Comparison of ENCODE assay signal across 14 cellular contexts in genomic region chr1:43165765-43166164, GRCh38. TPM values are rescaled to one million over a fixed set of nuclear protein-coding genes. Genes with fewer than 3 reads are reported as not detected.
DNase-seq lines count a peak whose midpoint lies in the region; ATAC-seq and TF ChIP-seq lines count a peak whose summit lies in the region.
"Had no signal": no experiment of that assay in that cellular context is flagged by ENCODE, and none has a peak within 500 bp of the region (broad histone marks: within the 10 kb centered on the region; RNA-seq: fewer than 3 reads in every experiment).

No MANE protein-coding gene starts in this region.

- no peak overlapping the region for H3K4me2 ChIP-seq in GM23338

- 0 out of 2 replicates have a peak, but pooled peaks cover 3% of the 10 kb centered on the region for H3K4me1 ChIP-seq in GM23338 (ENCODE audit: insufficient read depth)

- no peaks in the 10 kb centered on the region for H3K27me3 ChIP-seq in GM23338 (ENCODE audit: insufficient read depth)

- no peaks in the 10 kb centered on the region; the same call in 1 of the 2 replicates for H4K20me1 ChIP-seq in GM23338 (replicated peaks; ENCODE audit: insufficient read depth)

- H2AFZ ChIP-seq in GM23338, result no peak overlapping the region

- no peaks in the 10 kb centered on the region for H3K9me3 Mint-ChIP-seq in activated naive CD4-positive, alpha-beta T cell treated with anti-CD3 and anti-CD28 coated beads for 36 hours
- H3K9me3 Mint-ChIP-seq in GM23338 (no peaks in the 10 kb centered on the region; the same call in 2 of the 3 replicates), T-cell (no peaks in the 10 kb centered on the region), type B pancreatic cell (no peaks in the 10 kb centered on the region)
- H3K9me3 Mint-ChIP-seq in stimulated activated naive B cell treated with anti-CD40 and anti-IgM and Interleukin-4, amounts not matched to agents 10 μg/mL and 1 μg/mL and 100 μg/mL, for 72 hours, result no peaks in the 10 kb centered on the region
- H3K9me3 Mint-ChIP-seq: CD4-positive, alpha-beta T cell had no signal

- H3K27ac Mint-ChIP-seq in activated naive CD4-positive, alpha-beta T cell treated with anti-CD3 and anti-CD28 coated beads for 36 hours, result peak overlapping the region; percentile 7
- H3K27ac Mint-ChIP-seq in GM23338, result no peak overlapping the region
- peak overlapping the region; percentile 42 for H3K27ac Mint-ChIP-seq in stimulated activated naive B cell treated with anti-CD40 and anti-IgM and Interleukin-4, amounts not matched to agents 10 μg/mL and 1 μg/mL and 100 μg/mL, for 72 hours
- no peak overlapping the region for H3K27ac Mint-ChIP-seq in T-cell
- H3K27ac Mint-ChIP-seq in type B pancreatic cell, result no peak overlapping the region
- H3K27ac Mint-ChIP-seq: B cell; CD4-positive, alpha-beta T cell; H9 had no signal

- peaks cover 59% of the 10 kb centered on the region for H3K36me3 ChIP-seq in GM23338 (ENCODE audit: insufficient read depth)

- peaks cover 8% of the 10 kb centered on the region; the same call in 1 of the 2 replicates for H3F3A ChIP-seq in GM23338 (replicated peaks; ENCODE audit: low read depth)

- peaks cover 29% of the 10 kb centered on the region for H3K79me2 ChIP-seq in GM23338 (replicated peaks; ENCODE audit: insufficient read depth)

- H3K27ac ChIP-seq in GM23338 (ENCODE audit: low read depth), result peak overlapping the region; percentile 12; the same call in 1 of the 2 replicates

- no peak for DNase-seq in activated naive CD4-positive, alpha-beta T cell treated with anti-CD3 and anti-CD28 coated beads for 36 hours
- no peak for DNase-seq in activated naive CD4-positive, alpha-beta T cell treated with anti-CD3 and anti-CD28 coated beads, Interleukin-2, amount 50 U/mL, for 16 hours
- DNase-seq in GM23338 (ENCODE audit: low spot score) (no peak), NCI-H526 (lab: John Stamatoyannopoulos, UW) (peak; percentile 65 to 77), T-cell (no peak), type B pancreatic cell (ENCODE audit: extremely low spot score, unreplicated experiment) (no peak)
- no peak for DNase-seq in stimulated activated naive B cell treated with anti-CD40 and anti-IgM and Interleukin-4, amounts not matched to agents 10 μg/mL and 1 μg/mL and 100 μg/mL, for 72 hours
- DNase-seq: C1 segment of cervical spinal cord; CD4-positive, alpha-beta T cell; DMS79; GOT3; H9 had no signal

- TF ChIP-seq CTCF in GM23338 (conservative IDR thresholded peaks at IDR 0.05; ENCODE audit: low read depth in 2 of 2) (no peak), type B pancreatic cell (conservative IDR thresholded peaks at IDR 0.05) (no peak)

- ATAC-seq in GM23338, result no peak
- ATAC-seq in stimulated activated naive B cell treated with anti-CD40 and anti-IgM and Interleukin-4, amounts not matched to agents 10 μg/mL and 1 μg/mL and 100 μg/mL, for 72 hours (replicated peaks), result no peak
- ATAC-seq in T-cell (replicated peaks in 1 of 4), result no peak
- ATAC-seq: GM12878 had no signal

- POLR2A ChIA-PET in T-cell (lab: Charles Lee), result no interaction called here

- intact Hi-C loops in activated naive CD4-positive, alpha-beta T cell treated with anti-CD3 and anti-CD28 coated beads for 36 hours (cut with micrococcal nuclease), result no loop called here

- H3K9me2 ChIP-seq in GM23338 (ENCODE audit: insufficient read depth), result no peaks in the 10 kb centered on the region

- H3K4me1 Mint-ChIP-seq in activated naive CD4-positive, alpha-beta T cell treated with anti-CD3 and anti-CD28 coated beads for 36 hours (ENCODE audit: low read depth), result peaks cover 25% of the 10 kb centered on the region
- H3K4me1 Mint-ChIP-seq in GM23338, result peaks cover 3% of the 10 kb centered on the region; the same call in 1 of the 3 replicates
- peaks cover 11 to 26% of the 10 kb centered on the region in 2 donors for H3K4me1 Mint-ChIP-seq in stimulated activated naive B cell treated with anti-CD40 and anti-IgM and Interleukin-4, amounts not matched to agents 10 μg/mL and 1 μg/mL and 100 μg/mL, for 72 hours
- peaks cover 3 to 13% (median 11%) of the 10 kb centered on the region in 3 donors for H3K4me1 Mint-ChIP-seq in T-cell
- peaks cover 2% of the 10 kb centered on the region for H3K4me1 Mint-ChIP-seq in type B pancreatic cell (ENCODE audit: unreplicated experiment)

- H3K4me3 ChIP-seq in GM23338, result no peak overlapping the region
- H3K4me3 ChIP-seq: GM12878 had no signal

- no peak overlapping the region for H3K4me3 Mint-ChIP-seq in activated naive CD4-positive, alpha-beta T cell treated with anti-CD3 and anti-CD28 coated beads for 36 hours
- no peak overlapping the region for H3K4me3 Mint-ChIP-seq in GM23338
- H3K4me3 Mint-ChIP-seq in stimulated activated naive B cell treated with anti-CD40 and anti-IgM and Interleukin-4, amounts not matched to agents 10 μg/mL and 1 μg/mL and 100 μg/mL, for 72 hours, result no peak overlapping the region
- no peak overlapping the region for H3K4me3 Mint-ChIP-seq in T-cell
- no peak overlapping the region for H3K4me3 Mint-ChIP-seq in type B pancreatic cell
- H3K4me3 Mint-ChIP-seq: B cell; CD4-positive, alpha-beta T cell; H9 had no signal

- H3K27me3 Mint-ChIP-seq in activated naive CD4-positive, alpha-beta T cell treated with anti-CD3 and anti-CD28 coated beads for 36 hours (ENCODE audit: low read depth), result no peaks in the 10 kb centered on the region
- H3K27me3 Mint-ChIP-seq in GM23338 (ENCODE audit: insufficient read depth, low read depth, poor library complexity) (peaks cover 3% of the 10 kb centered on the region), T-cell (no peaks in the 10 kb centered on the region), type B pancreatic cell (no peaks in the 10 kb centered on the region)
- no peaks in the 10 kb centered on the region for H3K27me3 Mint-ChIP-seq in stimulated activated naive B cell treated with anti-CD40 and anti-IgM and Interleukin-4, amounts not matched to agents 10 μg/mL and 1 μg/mL and 100 μg/mL, for 72 hours
- H3K27me3 Mint-ChIP-seq: B cell; CD4-positive, alpha-beta T cell had no signal

- CTCF ChIA-PET in activated naive CD4-positive, alpha-beta T cell treated with anti-CD3 and anti-CD28 coated beads for 36 hours (lab: Charles Lee), result interaction anchor here (1.4 kb wide), 1 partner anchor 9 kb away, joined by 3 read pairs; no protein-coding TSS in a partner anchor
- CTCF ChIA-PET in T-cell (lab: Charles Lee), result no interaction called here

- H3K36me3 Mint-ChIP-seq in activated naive CD4-positive, alpha-beta T cell treated with anti-CD3 and anti-CD28 coated beads for 36 hours (ENCODE audit: low read depth), result peaks cover 61% of the 10 kb centered on the region
- H3K36me3 Mint-ChIP-seq in GM23338 (ENCODE audit: low read depth), result peaks cover 69% of the 10 kb centered on the region
- H3K36me3 Mint-ChIP-seq in stimulated activated naive B cell treated with anti-CD40 and anti-IgM and Interleukin-4, amounts not matched to agents 10 μg/mL and 1 μg/mL and 100 μg/mL, for 72 hours, result peaks cover 44 to 65% of the 10 kb centered on the region in 2 donors
- H3K36me3 Mint-ChIP-seq in T-cell, result peaks cover 63% of the 10 kb centered on the region
- H3K36me3 Mint-ChIP-seq in type B pancreatic cell, result peaks cover 34% of the 10 kb centered on the region

TF ChIP-seq in GM23338, 12 proteins besides CTCF, POLR2A, EP300 and RAD21 (continues in another document):
- no peak for TF ChIP-seq POLR2AphosphoS5 (IDR thresholded peaks at IDR 0.05; ENCODE audit: low read depth)
- no peak for TF ChIP-seq EZH2 (IDR thresholded peaks at IDR 0.05; ENCODE audit: low read depth, unreplicated experiment)
- TF ChIP-seq, protein P1, sequence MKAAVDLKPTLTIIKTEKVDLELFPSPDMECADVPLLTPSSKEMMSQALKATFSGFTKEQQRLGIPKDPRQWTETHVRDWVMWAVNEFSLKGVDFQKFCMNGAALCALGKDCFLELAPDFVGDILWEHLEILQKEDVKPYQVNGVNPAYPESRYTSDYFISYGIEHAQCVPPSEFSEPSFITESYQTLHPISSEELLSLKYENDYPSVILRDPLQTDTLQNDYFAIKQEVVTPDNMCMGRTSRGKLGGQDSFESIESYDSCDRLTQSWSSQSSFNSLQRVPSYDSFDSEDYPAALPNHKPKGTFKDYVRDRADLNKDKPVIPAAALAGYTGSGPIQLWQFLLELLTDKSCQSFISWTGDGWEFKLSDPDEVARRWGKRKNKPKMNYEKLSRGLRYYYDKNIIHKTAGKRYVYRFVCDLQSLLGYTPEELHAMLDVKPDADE (IDR thresholded peaks at IDR 0.05), result no peak
- no peak for TF ChIP-seq ZNF114 (CRISPR knock-in tag; IDR thresholded peaks at IDR 0.05)
- TF ChIP-seq JUNB (IDR thresholded peaks at IDR 0.05; ENCODE audit: unreplicated experiment), result no peak
- no peak for TF ChIP-seq EZH2phosphoT487 (IDR thresholded peaks at IDR 0.05; ENCODE audit: unreplicated experiment)

RNA-seq across cellular contexts. Expression of gene EBNA1BP2, which starts 6.3 kb away (rescaled TPM):
- total RNA-seq in activated naive CD4-positive, alpha-beta T cell treated with anti-CD3 and anti-CD28 coated beads for 36 hours, result 10 to 100 TPM; 88.0 to 88.3 TPM
- total RNA-seq in GM23338 (2014; rRNA removed; shearing (Covaris generic)), result 116 and 130 TPM in 2 replicates
- 226 and 249 TPM in 2 replicates for polyA plus RNA-seq in GM23338 (2016; fragmentation: Nextera tagmentation; extraction: Ambion mirVana)
- total RNA-seq in T-cell (10 to 100 TPM; 18.4 to 38.1 (median 31.2) TPM), type B pancreatic cell (ENCODE audit: low replicate concordance) (57.2 and 68.3 TPM in 2 replicates)

RNA-seq across cellular contexts. Expression of gene CFAP57, which starts 6.4 kb away (rescaled TPM):
- under 1 TPM; 0.12 to 0.14 TPM for total RNA-seq in activated naive CD4-positive, alpha-beta T cell treated with anti-CD3 and anti-CD28 coated beads for 36 hours
- 0.38 and 1.6 TPM in 2 replicates for total RNA-seq in GM23338 (2014; rRNA removed; shearing (Covaris generic))
- polyA plus RNA-seq in GM23338 (2016; fragmentation: Nextera tagmentation; extraction: Ambion mirVana), result 0.37 and 0.45 TPM in 2 replicates
- under 1 TPM in 1 of 5 donors, not detected in 4; 0.07 TPM for total RNA-seq in T-cell
- total RNA-seq in type B pancreatic cell (ENCODE audit: low replicate concordance), result 0.74 and 1.8 TPM in 2 replicates
- total RNA-seq: CD4-positive, alpha-beta T cell had no signal

Comparison
In these comparisons a context has a peak if more than half of its experiments do, and no peak if none do; other contexts are left out.
1. DNase-seq: peak in NCI-H526 (2 of 2); none in activated naive CD4-positive, alpha-beta T cell treated with anti-CD3 and anti-CD28 coated beads for 36 hours (single experiment), activated naive CD4-positive, alpha-beta T cell treated with anti-CD3 and anti-CD28 coated beads, Interleukin-2, amount 50 U/mL, for 16 hours (single experiment), GM23338 (single experiment), stimulated activated naive B cell treated with anti-CD40 and anti-IgM and Interleukin-4, amounts not matched to agents 10 μg/mL and 1 μg/mL and 100 μg/mL, for 72 hours (single experiment), T-cell (0 of 34) and type B pancreatic cell (single experiment).
2. H3K27ac Mint-ChIP-seq: peak in activated naive CD4-positive, alpha-beta T cell treated with anti-CD3 and anti-CD28 coated beads for 36 hours (single experiment) and stimulated activated naive B cell treated with anti-CD40 and anti-IgM and Interleukin-4, amounts not matched to agents 10 μg/mL and 1 μg/mL and 100 μg/mL, for 72 hours (single experiment); none in GM23338 (single experiment), T-cell (0 of 2) and type B pancreatic cell (single experiment).